Comparison of ENCODE assay signal across 13 cellular contexts in the genomic region with DNA sequence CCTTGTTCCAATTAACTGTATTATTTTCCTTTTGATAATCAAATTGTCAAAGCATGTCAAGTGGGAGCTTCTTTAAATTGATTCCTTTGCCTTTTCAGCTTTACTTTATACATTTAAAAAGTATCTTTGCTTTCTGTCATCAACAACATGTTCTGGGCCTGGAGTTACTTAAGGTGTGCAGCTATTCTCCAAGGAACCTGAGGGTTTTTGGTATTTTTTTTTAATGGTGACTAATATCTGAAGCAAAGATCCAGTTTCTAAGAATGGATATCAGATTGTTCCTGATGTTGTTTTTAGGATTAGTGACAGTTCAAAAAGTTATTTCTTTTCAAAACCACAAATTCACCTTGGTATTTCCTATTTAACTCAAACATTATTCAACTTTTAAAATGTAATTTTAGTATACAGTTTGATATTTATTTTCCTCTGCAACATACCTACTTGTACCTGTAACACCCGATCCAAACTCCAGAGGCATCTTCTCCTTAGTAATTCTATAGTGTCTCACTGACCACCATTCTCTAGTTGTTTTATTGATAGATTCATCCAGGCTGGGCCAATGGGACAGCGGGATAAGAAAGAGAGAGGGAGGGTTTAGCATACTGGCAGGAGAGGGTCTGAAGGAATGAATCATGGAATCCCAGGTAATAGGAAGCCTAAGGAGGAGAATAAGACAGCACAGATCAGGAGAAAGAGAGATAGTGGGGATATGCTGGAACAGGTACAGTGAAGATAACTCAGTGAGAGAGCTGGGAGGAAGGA. TPM values are rescaled to one million over a fixed set of nuclear protein-coding genes. Genes with fewer than 3 reads are reported as not detected.
DNase-seq lines count a peak whose midpoint lies in the region; ATAC-seq, FAIRE-seq and TF ChIP-seq lines count a peak whose summit lies in the region.
"Had no signal": no experiment of that assay in that cellular context is flagged by ENCODE, and none has a peak within 500 bp of the region (broad histone marks: within the 10 kb centered on the region; RNA-seq: fewer than 3 reads in every experiment).

No MANE protein-coding gene starts in this region.

- no peaks in the 10 kb centered on the region for H3K36me3 ChIP-seq in Peyer's patch
- H3K36me3 ChIP-seq: upper lobe of left lung had no signal

- intact Hi-C loops in activated CD8-positive, alpha-beta T cell treated with anti-CD3 and anti-CD28 coated beads for 36 hours (cut with micrococcal nuclease), result no loop called here

- no peak for DNase-seq in activated CD8-positive, alpha-beta T cell treated with anti-CD3 and anti-CD28 coated beads, Interleukin-2, amount 10 ng/mL, durations not matched to agents 7 days and 5 days
- no peak for DNase-seq in activated CD8-positive, alpha-beta T cell treated with anti-CD3 and anti-CD28 coated beads for 36 hours
- DNase-seq in Peyer's patch, result no peak
- peak; percentile 3 for DNase-seq in ecto neural progenitor cell (ENCODE audit: low spot score)
- DNase-seq in neural crest cell (ENCODE audit: low read depth, low spot score), result no peak
- no peak for DNase-seq in NCI-H1436 (lab: John Stamatoyannopoulos, UW)
- no peak for DNase-seq in urothelium cell line (ENCODE audit: low spot score)
- DNase-seq: activated CD4-positive, CD25-positive, alpha-beta regulatory T cell treated with anti-CD3 and anti-CD28 coated beads, Interleukin-2, amount 50 U/mL, for 72 hours; activated effector memory CD4-positive, alpha-beta T cell treated with Interleukin-2 at 50 U/mL for 16 hours; upper lobe of left lung had no signal

- H3K4me1 ChIP-seq in Peyer's patch, result peaks cover 6 to 55% (median 9%) of the 10 kb centered on the region in 4 donors

- no peak overlapping the region for H3K4me3 Mint-ChIP-seq in activated CD8-positive, alpha-beta T cell treated with anti-CD3 and anti-CD28 coated beads, Interleukin-2, amount 10 ng/mL, durations not matched to agents 7 days and 5 days
- H3K4me3 Mint-ChIP-seq in activated CD8-positive, alpha-beta T cell treated with anti-CD3 and anti-CD28 coated beads for 36 hours, result no peak overlapping the region
- peak overlapping the region; percentile 65 for H3K4me3 Mint-ChIP-seq in neural crest cell

- CTCF ChIA-PET in activated CD8-positive, alpha-beta T cell treated with anti-CD3 and anti-CD28 coated beads, Interleukin-2, amount 10 ng/mL, durations not matched to agents 7 days and 5 days (lab: Charles Lee), result interaction anchor here (1.0 to 17.6 kb wide), 3 partner anchors 11 to 184 kb away, joined by 3 to 709 read pairs (median 14); a partner anchor contains a TSS
- CTCF ChIA-PET in activated CD8-positive, alpha-beta T cell treated with anti-CD3 and anti-CD28 coated beads for 36 hours (lab: Charles Lee), result interaction anchor here (1.1 to 11.4 kb wide), 6 partner anchors 8 to 318 kb away, joined by 3 to 454 read pairs (median 8); a partner anchor contains a TSS

- peak overlapping the region in 3 of 4 donors; percentile 49 to 99 (median 78) for H3K27ac ChIP-seq in Peyer's patch

- POLR2A ChIA-PET in activated CD8-positive, alpha-beta T cell treated with anti-CD3 and anti-CD28 coated beads, Interleukin-2, amount 10 ng/mL, durations not matched to agents 7 days and 5 days (lab: Charles Lee), result no interaction called here
- POLR2A ChIA-PET in activated CD8-positive, alpha-beta T cell treated with anti-CD3 and anti-CD28 coated beads for 36 hours (lab: Charles Lee), result interaction anchor here (6.8 to 7.8 kb wide), 2 partner anchors 16 to 94 kb away, joined by 74 to 82 read pairs; a partner anchor contains a TSS

- peaks cover 44% of the 10 kb centered on the region for H3K4me1 Mint-ChIP-seq in activated CD8-positive, alpha-beta T cell treated with anti-CD3 and anti-CD28 coated beads, Interleukin-2, amount 10 ng/mL, durations not matched to agents 7 days and 5 days (ENCODE audit: low read depth)
- peaks cover 27% of the 10 kb centered on the region for H3K4me1 Mint-ChIP-seq in activated CD8-positive, alpha-beta T cell treated with anti-CD3 and anti-CD28 coated beads for 36 hours (ENCODE audit: low read depth)
- peaks cover 11% of the 10 kb centered on the region for H3K4me1 Mint-ChIP-seq in neural crest cell

- no peaks in the 10 kb centered on the region for H3K9me3 ChIP-seq in Peyer's patch
- H3K9me3 ChIP-seq: upper lobe of left lung had no signal

- FAIRE-seq in urothelium cell line (lab: Jason Lieb, UNC), result no peak
- FAIRE-seq: HTR-8/SVneo had no signal

- no peak for ATAC-seq in activated CD8-positive, alpha-beta T cell treated with anti-CD3 and anti-CD28 coated beads, Interleukin-2, amount 10 ng/mL, durations not matched to agents 7 days and 5 days
- no peak for ATAC-seq in activated CD8-positive, alpha-beta T cell treated with anti-CD3 and anti-CD28 coated beads for 36 hours
- no peak for ATAC-seq in GM21381 (IDR thresholded peaks at IDR 0.05; ENCODE audit: unreplicated experiment)
- ATAC-seq: SK-N-SH treated with all-trans-retinoic acid at 6 μM for 48 hours had no signal

- no peaks in the 10 kb centered on the region for H3K27me3 Mint-ChIP-seq in activated CD8-positive, alpha-beta T cell treated with anti-CD3 and anti-CD28 coated beads, Interleukin-2, amount 10 ng/mL, durations not matched to agents 7 days and 5 days (ENCODE audit: low read depth)
- no peaks in the 10 kb centered on the region for H3K27me3 Mint-ChIP-seq in activated CD8-positive, alpha-beta T cell treated with anti-CD3 and anti-CD28 coated beads for 36 hours
- peaks cover 7% of the 10 kb centered on the region for H3K27me3 Mint-ChIP-seq in neural crest cell (ENCODE audit: low read depth)

- no peaks in the 10 kb centered on the region for H3K9me3 Mint-ChIP-seq in activated CD8-positive, alpha-beta T cell treated with anti-CD3 and anti-CD28 coated beads, Interleukin-2, amount 10 ng/mL, durations not matched to agents 7 days and 5 days (ENCODE audit: insufficient read depth)
- H3K9me3 Mint-ChIP-seq in activated CD8-positive, alpha-beta T cell treated with anti-CD3 and anti-CD28 coated beads for 36 hours, result no peaks in the 10 kb centered on the region
- H3K9me3 Mint-ChIP-seq in neural crest cell, result no peaks in the 10 kb centered on the region

- no peaks in the 10 kb centered on the region for H3K27me3 ChIP-seq in Peyer's patch
- H3K27me3 ChIP-seq: upper lobe of left lung had no signal

- peak in 1 of 2 donors; percentile 21 for TF ChIP-seq POLR2A in Peyer's patch (IDR thresholded peaks at IDR 0.05)

- peak overlapping the region; percentile 37 for H3K27ac Mint-ChIP-seq in activated CD8-positive, alpha-beta T cell treated with anti-CD3 and anti-CD28 coated beads, Interleukin-2, amount 10 ng/mL, durations not matched to agents 7 days and 5 days
- no peak overlapping the region for H3K27ac Mint-ChIP-seq in activated CD8-positive, alpha-beta T cell treated with anti-CD3 and anti-CD28 coated beads for 36 hours
- no peak overlapping the region for H3K27ac Mint-ChIP-seq in neural crest cell (ENCODE audit: unreplicated experiment)

- no peak for TF ChIP-seq CTCF in activated CD8-positive, alpha-beta T cell treated with anti-CD3 and anti-CD28 coated beads for 36 hours (IDR thresholded peaks at IDR 0.05)
- no peak for TF ChIP-seq CTCF in Peyer's patch (IDR thresholded peaks at IDR 0.05)
- TF ChIP-seq CTCF in neural crest cell (conservative IDR thresholded peaks at IDR 0.05), result no peak

- peaks cover 3% of the 10 kb centered on the region for H3K36me3 Mint-ChIP-seq in activated CD8-positive, alpha-beta T cell treated with anti-CD3 and anti-CD28 coated beads, Interleukin-2, amount 10 ng/mL, durations not matched to agents 7 days and 5 days (ENCODE audit: low read depth)
- H3K36me3 Mint-ChIP-seq in activated CD8-positive, alpha-beta T cell treated with anti-CD3 and anti-CD28 coated beads for 36 hours (ENCODE audit: low read depth), result peaks cover 4% of the 10 kb centered on the region
- H3K36me3 Mint-ChIP-seq in neural crest cell (ENCODE audit: low read depth), result no peaks in the 10 kb centered on the region

- peak overlapping the region in 2 of 4 donors; percentile 41 to 53 for H3K4me3 ChIP-seq in Peyer's patch
- H3K4me3 ChIP-seq: upper lobe of left lung had no signal

RNA-seq across cellular contexts. Expression of a gene that starts 3.1 kb away (rescaled TPM):
- 1 to 10 TPM; 1.1 to 1.3 TPM for total RNA-seq in activated CD8-positive, alpha-beta T cell treated with anti-CD3 and anti-CD28 coated beads, Interleukin-2, amount 10 ng/mL, durations not matched to agents 7 days and 5 days
- 1 to 10 TPM; 2.9 TPM for total RNA-seq in activated CD8-positive, alpha-beta T cell treated with anti-CD3 and anti-CD28 coated beads for 36 hours
- total RNA-seq in Peyer's patch (1 to 10 TPM in 1 of 4 donors, under 1 TPM in 1, not detected in 2; 0.94 to 4.3 TPM), neural crest cell (0.86 and 1.0 TPM in 2 replicates)

RNA-seq across cellular contexts. Expression of a gene that starts 3.4 kb away (rescaled TPM):
- 10 to 100 TPM; 55.4 to 58.9 TPM for total RNA-seq in activated CD8-positive, alpha-beta T cell treated with anti-CD3 and anti-CD28 coated beads, Interleukin-2, amount 10 ng/mL, durations not matched to agents 7 days and 5 days
- total RNA-seq in activated CD8-positive, alpha-beta T cell treated with anti-CD3 and anti-CD28 coated beads for 36 hours, result 10 to 100 TPM; 47.5 to 51.7 TPM
- total RNA-seq in Peyer's patch, result 100 to 1,000 TPM in 2 of 4 donors, 10 to 100 TPM in 2; 80.9 to 129 (median 113) TPM
- 49.3 and 52.3 TPM in 2 replicates for total RNA-seq in neural crest cell

RNA-seq across cellular contexts. Expression of a gene that starts 16.2 kb away (rescaled TPM):
- 10 to 100 TPM; 47.6 to 58.6 TPM for total RNA-seq in activated CD8-positive, alpha-beta T cell treated with anti-CD3 and anti-CD28 coated beads, Interleukin-2, amount 10 ng/mL, durations not matched to agents 7 days and 5 days
- total RNA-seq in activated CD8-positive, alpha-beta T cell treated with anti-CD3 and anti-CD28 coated beads for 36 hours, result 10 to 100 TPM; 43.6 to 55.5 TPM
- total RNA-seq in Peyer's patch (10 to 100 TPM; 25.7 to 98.2 (median 48.9) TPM), neural crest cell (64.6 and 76.7 TPM in 2 replicates)

RNA-seq across cellular contexts. Expression of a gene that starts 27.5 kb away (rescaled TPM):
- under 1 TPM; 0.21 to 0.52 TPM for total RNA-seq in activated CD8-positive, alpha-beta T cell treated with anti-CD3 and anti-CD28 coated beads, Interleukin-2, amount 10 ng/mL, durations not matched to agents 7 days and 5 days
- total RNA-seq in activated CD8-positive, alpha-beta T cell treated with anti-CD3 and anti-CD28 coated beads for 36 hours, result under 1 TPM; 0.05 to 0.27 TPM
- 10 to 100 TPM in 2 of 4 donors, 1 to 10 TPM in 2; 3.2 to 15.5 (median 10.3) TPM for total RNA-seq in Peyer's patch
- 10.3 and 10.4 TPM in 2 replicates for total RNA-seq in neural crest cell

RNA-seq across cellular contexts. Expression of a gene that starts 58.3 kb away (rescaled TPM):
- not detected for total RNA-seq in activated CD8-positive, alpha-beta T cell treated with anti-CD3 and anti-CD28 coated beads, Interleukin-2, amount 10 ng/mL, durations not matched to agents 7 days and 5 days
- total RNA-seq in activated CD8-positive, alpha-beta T cell treated with anti-CD3 and anti-CD28 coated beads for 36 hours, result 1 to 10 TPM; 1.3 to 2.0 TPM
- 10 to 100 TPM in 3 of 4 donors, 1 to 10 TPM in 1; 6.5 to 52.0 (median 21.5) TPM for total RNA-seq in Peyer's patch
- 44.3 and 47.8 TPM in 2 replicates for total RNA-seq in neural crest cell
